In genomic region chr9:26744362-26744965, GRCh38 we compare ENCODE assay signal across 8 cellular contexts.
A peak's percentile ranks its signal among the peaks of the same experiment; 100 is the strongest.
DNase-seq lines count a peak whose midpoint lies in the region; ATAC-seq, FAIRE-seq and TF ChIP-seq lines count a peak whose summit lies in the region.

No MANE protein-coding gene starts in this region.

- no peaks in the 10 kb centered on the region; a peak in 1 of 5 replicates for H3K4me1 ChIP-seq in K562 (replicated peaks in 1 of 2; ENCODE audit: control insufficient read depth in 2 of 2, insufficient read depth in 2 of 2, low read length in 2 of 2)

- no peak overlapping the region for H3K4me3 Mint-ChIP-seq in activated naive CD8-positive, alpha-beta T cell treated with anti-CD3 and anti-CD28 coated beads, Interleukin-2, amount 50 U/mL, for 24 hours
- H3K4me3 Mint-ChIP-seq in activated CD4-positive, alpha-beta memory T cell treated with anti-CD3 and anti-CD28 coated beads, Interleukin-2, amount 10 ng/mL, durations not matched to agents 7 days and 5 days = no peak overlapping the region

- in situ Hi-C loops in K562 (cut with MboI) = loop anchor here (10.0 kb wide), 2 partner anchors 110 to 230 kb away; no protein-coding TSS in a partner anchor

- intact Hi-C loops in K562 (cut with micrococcal nuclease) = loop anchor here (5.0 kb wide), 1 partner anchor 228 kb away; no protein-coding TSS in a partner anchor

- peaks cover 4% of the 10 kb centered on the region for H3K9me3 Mint-ChIP-seq in activated naive CD8-positive, alpha-beta T cell treated with anti-CD3 and anti-CD28 coated beads, Interleukin-2, amount 50 U/mL, for 24 hours
- no peaks in the 10 kb centered on the region for H3K9me3 Mint-ChIP-seq in activated CD4-positive, alpha-beta memory T cell treated with anti-CD3 and anti-CD28 coated beads, Interleukin-2, amount 10 ng/mL, durations not matched to agents 7 days and 5 days
- peaks cover 0 to 4% of the 10 kb centered on the region in 2 donors for H3K9me3 Mint-ChIP-seq in activated naive CD4-positive, alpha-beta T cell treated with anti-CD3 and anti-CD28 coated beads, Interleukin-2, amount 50 U/mL, for 72 hours

- no peaks in the 10 kb centered on the region for H3K27me3 ChIP-seq in K562 (ENCODE audit: control insufficient read depth in 2 of 2, insufficient read depth in 2 of 2, low read length in 2 of 2)

- no peak overlapping the region for H3K4me3 ChIP-seq in K562

- no peak for TF ChIP-seq POLR2A in K562 (conservative IDR thresholded peaks at IDR 0.05)

- BruUV-seq in K562 (replicated peaks; lab: Mats Ljungman, UMichigan) = no TSS peak

- no peaks in the 10 kb centered on the region for H3K79me2 ChIP-seq in K562 (ENCODE audit: control insufficient read depth, insufficient read depth, low read length)

- ATAC-seq in K562 = no peak
- ATAC-seq in activated naive CD8-positive, alpha-beta T cell treated with anti-CD3 and anti-CD28 coated beads, Interleukin-2, amount 50 U/mL, for 24 hours = no peak
- ATAC-seq in activated naive CD4-positive, alpha-beta T cell treated with anti-CD3 and anti-CD28 coated beads, Interleukin-2, amount 50 U/mL, for 72 hours = no peak

- DNase-seq in ELR (ENCODE audit: low read depth) (peak; percentile 54), NAMALWA (ENCODE audit: low spot score) (peak; percentile 63), K562 (ENCODE audit: extremely low read depth in 1 of 4, low spot score in 3 of 4) (peak in 1 of 4 experiments; percentile 7), lung microvascular endothelial cell (ENCODE audit: low read depth in 2 of 2) (peak; percentile 44 to 56)
- DNase-seq in activated naive CD8-positive, alpha-beta T cell treated with anti-CD3 and anti-CD28 coated beads, Interleukin-2, amount 50 U/mL, for 24 hours = no peak
- no peak for DNase-seq in activated CD4-positive, alpha-beta memory T cell treated with anti-CD3 and anti-CD28 coated beads, Interleukin-2, amount 10 ng/mL, durations not matched to agents 7 days and 5 days
- DNase-seq in activated naive CD4-positive, alpha-beta T cell treated with anti-CD3 and anti-CD28 coated beads, Interleukin-2, amount 50 U/mL, for 72 hours (ENCODE audit: low spot score in 2 of 2) = no peak
- DNase-seq in stimulated activated CD4-positive, alpha-beta T cell treated with anti-CD3 and anti-CD28 coated beads, Interleukin-2, amount 100 ng/mL, for 24 hours = no peak

- H3K27ac Mint-ChIP-seq in activated naive CD8-positive, alpha-beta T cell treated with anti-CD3 and anti-CD28 coated beads, Interleukin-2, amount 50 U/mL, for 24 hours = no peak overlapping the region
- no peak overlapping the region for H3K27ac Mint-ChIP-seq in activated CD4-positive, alpha-beta memory T cell treated with anti-CD3 and anti-CD28 coated beads, Interleukin-2, amount 10 ng/mL, durations not matched to agents 7 days and 5 days
- no peak overlapping the region for H3K27ac Mint-ChIP-seq in activated naive CD4-positive, alpha-beta T cell treated with anti-CD3 and anti-CD28 coated beads, Interleukin-2, amount 50 U/mL, for 72 hours

- FAIRE-seq in K562 (lab: Jason Lieb, UNC) = no peak

- H3K36me3 ChIP-seq in K562 (ENCODE audit: control insufficient read depth, insufficient read depth, low read length) = no peaks in the 10 kb centered on the region

- no peaks in the 10 kb centered on the region for H3K4me1 Mint-ChIP-seq in activated naive CD8-positive, alpha-beta T cell treated with anti-CD3 and anti-CD28 coated beads, Interleukin-2, amount 50 U/mL, for 24 hours
- no peaks in the 10 kb centered on the region for H3K4me1 Mint-ChIP-seq in activated CD4-positive, alpha-beta memory T cell treated with anti-CD3 and anti-CD28 coated beads, Interleukin-2, amount 10 ng/mL, durations not matched to agents 7 days and 5 days

- no peaks in the 10 kb centered on the region for H3K27me3 Mint-ChIP-seq in activated naive CD8-positive, alpha-beta T cell treated with anti-CD3 and anti-CD28 coated beads, Interleukin-2, amount 50 U/mL, for 24 hours
- H3K27me3 Mint-ChIP-seq in activated CD4-positive, alpha-beta memory T cell treated with anti-CD3 and anti-CD28 coated beads, Interleukin-2, amount 10 ng/mL, durations not matched to agents 7 days and 5 days = peaks cover 4% of the 10 kb centered on the region

- TF ChIP-seq RAD21 in K562 (CRISPR knock-in tag; conservative IDR thresholded peaks at IDR 0.05 in 1 of 2, IDR thresholded peaks at IDR 0.05 in 1 of 2) = peak; percentile 44 to 54; a peak in 3 of 4 replicates

- no peak overlapping the region for H2AFZ ChIP-seq in K562 (ENCODE audit: low read depth, low read length)

- H3K4me2 ChIP-seq in K562 (ENCODE audit: insufficient read depth, low read length) = no peak overlapping the region

- CTCF ChIA-PET in K562 (lab: Yijun Ruan, JAX; ENCODE audit: low intra/inter-chr PET ratio) = interaction anchor here (0.6 to 1.8 kb wide), 4 partner anchors 112 to 231 kb away, joined by 3 to 11 read pairs (median 4); no protein-coding TSS in a partner anchor
- CTCF ChIA-PET in activated CD4-positive, alpha-beta memory T cell treated with anti-CD3 and anti-CD28 coated beads, Interleukin-2, amount 10 ng/mL, durations not matched to agents 7 days and 5 days (lab: Charles Lee) = interaction anchor here (0.8 kb wide), 1 partner anchor 231 kb away, joined by 4 read pairs; no protein-coding TSS in a partner anchor

- POLR2A ChIA-PET in K562 (lab: Yijun Ruan, JAX) = no interaction called here
- POLR2A ChIA-PET in activated CD4-positive, alpha-beta memory T cell treated with anti-CD3 and anti-CD28 coated beads, Interleukin-2, amount 10 ng/mL, durations not matched to agents 7 days and 5 days (lab: Charles Lee) = no interaction called here

- H4K20me1 ChIP-seq in K562 (replicated peaks; ENCODE audit: control insufficient read depth, insufficient read depth, low read length) = no peaks in the 10 kb centered on the region

- peak in 2 of 3 experiments; percentile 4 to 49; a peak in 3 of 6 replicates for TF ChIP-seq CTCF in K562 (IDR thresholded peaks at IDR 0.05 in 2 of 3, conservative IDR thresholded peaks at IDR 0.05 in 1 of 3; ENCODE audit: insufficient read depth in 2 of 3, low read depth in 1 of 3, low read length in 3 of 3)

- no peaks in the 10 kb centered on the region for H3K9me1 ChIP-seq in K562 (ENCODE audit: control insufficient read depth, insufficient read depth, low read length)

- no peak overlapping the region for H3K9ac ChIP-seq in K562 (ENCODE audit: insufficient read depth in 1 of 2, low read depth in 2 of 2, low read length in 2 of 2)

- no peak overlapping the region for H3K27ac ChIP-seq in K562 (ENCODE audit: extremely low read depth, low read depth, low read length)

- H3K9me3 ChIP-seq in K562 (replicated peaks; ENCODE audit: control insufficient read depth, insufficient read depth, low read depth, low read length) = no peaks in the 10 kb centered on the region

- H3K36me3 Mint-ChIP-seq in activated naive CD8-positive, alpha-beta T cell treated with anti-CD3 and anti-CD28 coated beads, Interleukin-2, amount 50 U/mL, for 24 hours (ENCODE audit: low read depth) = no peaks in the 10 kb centered on the region
- no peaks in the 10 kb centered on the region for H3K36me3 Mint-ChIP-seq in activated CD4-positive, alpha-beta memory T cell treated with anti-CD3 and anti-CD28 coated beads, Interleukin-2, amount 10 ng/mL, durations not matched to agents 7 days and 5 days (ENCODE audit: low read depth)
- H3K36me3 Mint-ChIP-seq in activated naive CD4-positive, alpha-beta T cell treated with anti-CD3 and anti-CD28 coated beads, Interleukin-2, amount 50 U/mL, for 72 hours = no peaks in the 10 kb centered on the region

- TF ChIP-seq EP300 in K562 (IDR thresholded peaks at IDR 0.05; ENCODE audit: low read length) = no peak

- WGBS in K562 (ENCODE audit: insufficient coverage, low coverage, missing lambda C conversion rate) = 0% methylated on average over 2 of the region's 2 CpGs

TF ChIP-seq in K562, 482 proteins besides CTCF, POLR2A, EP300 and RAD21:
- TF ChIP-seq ILK (tag; IDR thresholded peaks at IDR 0.05; ENCODE audit: borderline replicate concordance, low read depth) (no peak), DACH1 (IDR thresholded peaks at IDR 0.05; ENCODE audit: partially characterized antibody) (peak; percentile 72), ZNF778 (CRISPR knock-in tag; IDR thresholded peaks at IDR 0.05) (no peak)

Comparison
In these comparisons a context has a peak if more than half of its experiments do, and no peak if none do; other contexts are left out.
1. DNase-seq: peak in ELR (single experiment), NAMALWA (single experiment) and lung microvascular endothelial cell (2 of 2); none in activated naive CD8-positive, alpha-beta T cell treated with anti-CD3 and anti-CD28 coated beads, Interleukin-2, amount 50 U/mL, for 24 hours (single experiment), activated CD4-positive, alpha-beta memory T cell treated with anti-CD3 and anti-CD28 coated beads, Interleukin-2, amount 10 ng/mL, durations not matched to agents 7 days and 5 days (single experiment), activated naive CD4-positive, alpha-beta T cell treated with anti-CD3 and anti-CD28 coated beads, Interleukin-2, amount 50 U/mL, for 72 hours (0 of 2) and stimulated activated CD4-positive, alpha-beta T cell treated with anti-CD3 and anti-CD28 coated beads, Interleukin-2, amount 100 ng/mL, for 24 hours (0 of 2).